Comparison of ENCODE assay signal across 13 cellular contexts in the genomic region with DNA sequence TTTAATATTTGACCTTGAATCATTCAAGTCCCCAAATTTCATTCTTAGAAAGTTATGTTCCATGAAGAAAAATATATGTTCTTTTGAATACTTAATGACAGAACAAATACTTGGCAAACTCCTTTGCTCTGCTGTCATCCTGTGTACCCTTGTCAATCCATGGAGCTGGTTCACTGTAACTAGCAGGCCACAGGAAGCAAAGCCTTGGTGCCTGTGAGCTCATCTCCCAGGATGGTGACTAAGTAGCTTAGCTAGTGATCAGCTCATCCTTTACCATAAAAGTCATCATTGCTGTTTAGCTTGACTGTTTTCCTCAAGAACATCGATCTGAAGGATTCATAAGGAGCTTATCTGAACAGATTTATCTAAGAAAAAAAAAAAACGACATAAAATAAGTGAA.
A peak's percentile ranks its signal among the peaks of the same experiment; 100 is the strongest.
DNase-seq lines count a peak whose midpoint lies in the region; TF ChIP-seq lines count a peak whose summit lies in the region.
"Had no signal": no experiment of that assay in that cellular context is flagged by ENCODE, and none has a peak within 500 bp of the region (broad histone marks: within the 10 kb centered on the region; RNA-seq: fewer than 3 reads in every experiment).

No MANE protein-coding gene starts in this region.

- H3K27ac ChIP-seq in ascending aorta (peak overlapping the region; percentile 80 to 97), hepatocyte (peak overlapping the region; percentile 50), thyroid gland (peak overlapping the region in 2 of 3 donors; percentile 54 to 59)

- H3K4me3 ChIP-seq in ascending aorta, result no peak overlapping the region
- H3K4me3 ChIP-seq in hepatocyte, result no peak overlapping the region
- H3K4me3 ChIP-seq in thyroid gland (replicated peaks in 1 of 3), result no peak overlapping the region

- H3K27me3 ChIP-seq in ascending aorta, result no peaks in the 10 kb centered on the region
- H3K27me3 ChIP-seq in hepatocyte, result no peaks in the 10 kb centered on the region
- H3K27me3 ChIP-seq in thyroid gland, result no peaks in the 10 kb centered on the region

- peaks cover 11 to 22% of the 10 kb centered on the region in 2 donors for H3K36me3 ChIP-seq in ascending aorta
- H3K36me3 ChIP-seq in hepatocyte (replicated peaks; ENCODE audit: insufficient read depth, low read depth), result no peaks in the 10 kb centered on the region
- H3K36me3 ChIP-seq in thyroid gland, result peaks cover 20 to 34% of the 10 kb centered on the region in 2 donors

- H3K9me3 ChIP-seq in ascending aorta (no peaks in the 10 kb centered on the region), hepatocyte (ENCODE audit: low read depth) (no peaks in the 10 kb centered on the region), thyroid gland (no peaks in the 10 kb centered on the region)

- no peak overlapping the region for H2AFZ ChIP-seq in hepatocyte

- 49% methylated on average over 2 of the region's 2 CpGs for WGBS in hepatocyte (ENCODE audit: low lambda C conversion rate, missing lambda C conversion rate)
- 66 to 74% methylated on average over 2 of the region's 2 CpGs for WGBS in thyroid gland, 2 donors

- no peaks in the 10 kb centered on the region for H4K20me1 ChIP-seq in hepatocyte (ENCODE audit: insufficient read depth, poor library complexity, severe bottlenecking)

- DNase-seq in HK-2 (ENCODE audit: unreplicated experiment) (peak; percentile 30), ascending aorta (ENCODE audit: low spot score in 2 of 2) (no peak), hepatocyte (ENCODE audit: low spot score) (no peak), thyroid gland (no peak), Ammon's horn (ENCODE audit: low spot score) (no peak), KG1 (lab: John Stamatoyannopoulos, UW) (no peak), NCI-H1105 (lab: John Stamatoyannopoulos, UW) (no peak)
- DNase-seq: activated naive CD4-positive, alpha-beta T cell treated with Interleukin-2 at 50 U/mL for 16 hours; cerebellar nuclear complex; immature natural killer cell; NCI-H1048; Right ventricle myocardium superior; stimulated activated naive CD8-positive, alpha-beta T cell treated with anti-CD3 and anti-CD28 coated beads, Interleukin-15, amount 100 ng/mL, for 72 hours had no signal

- no peak for TF ChIP-seq CTCF in ascending aorta (IDR thresholded peaks at IDR 0.05)
- no peak for TF ChIP-seq CTCF in hepatocyte (IDR thresholded peaks at IDR 0.05; ENCODE audit: poor library complexity)
- no peak for TF ChIP-seq CTCF in thyroid gland (IDR thresholded peaks at IDR 0.05)

- H3K4me1 ChIP-seq in ascending aorta (peaks cover 18 to 51% of the 10 kb centered on the region in 2 donors), hepatocyte (ENCODE audit: insufficient read depth) (peaks cover 22% of the 10 kb centered on the region), thyroid gland (peaks cover 13 to 14% of the 10 kb centered on the region in 2 donors)

- TF ChIP-seq POLR2A in thyroid gland (IDR thresholded peaks at IDR 0.05), result no peak

- peak overlapping the region; percentile 31 for H3K4me2 ChIP-seq in hepatocyte

- H3K9me2 ChIP-seq in hepatocyte (replicated peaks; ENCODE audit: insufficient read depth), result no peaks in the 10 kb centered on the region

- no peaks in the 10 kb centered on the region for H3K79me2 ChIP-seq in hepatocyte

- intact Hi-C loops in ascending aorta (cut with DNase I) (loop anchor here (5.0 kb wide), 2 partner anchors 59 to 99 kb away; no protein-coding TSS in a partner anchor), thyroid gland (cut with DNase I) (no loop called here)
